Comparison of ENCODE assay signal across 8 cellular contexts in the genomic region with DNA sequence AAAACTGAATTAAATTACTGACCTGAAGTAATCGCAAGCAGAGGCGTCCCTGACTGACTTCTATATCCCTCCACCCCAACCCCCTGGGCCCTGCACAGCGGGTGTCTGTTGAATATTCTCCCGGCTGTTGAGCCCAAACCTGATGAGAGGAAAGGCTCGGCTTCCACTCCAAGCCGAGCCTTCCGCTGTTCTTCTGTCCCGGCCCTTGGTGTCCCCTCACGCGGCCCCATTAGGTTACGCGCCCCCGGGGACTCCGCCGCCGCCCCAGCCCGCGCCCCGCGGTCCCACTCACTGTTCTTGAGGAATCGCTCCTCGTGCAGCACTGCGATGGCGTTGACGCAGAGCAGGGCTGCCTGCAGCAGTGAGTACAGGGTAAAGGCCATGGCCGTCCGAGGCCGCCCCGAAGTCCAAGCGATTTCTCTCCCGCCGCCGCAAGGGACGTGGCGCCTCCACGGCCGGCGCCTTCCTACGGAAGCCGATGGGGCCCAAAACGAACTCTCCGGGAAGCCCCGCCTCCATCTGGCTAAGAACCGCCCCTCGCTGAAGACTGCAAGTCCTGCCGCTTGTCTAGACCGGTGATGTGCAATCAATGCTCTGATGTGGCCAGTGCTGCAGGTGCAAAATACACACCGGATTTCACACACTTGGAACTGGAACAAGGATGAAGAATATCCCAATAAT. TPM values are rescaled to one million over a fixed set of nuclear protein-coding genes. Genes with fewer than 3 reads are reported as not detected.
DNase-seq lines count a peak whose midpoint lies in the region; ATAC-seq, FAIRE-seq and TF ChIP-seq lines count a peak whose summit lies in the region.

Gene IER3IP1, minus strand, starts transcription at position 470 of the 681 bp plus-strand sequence. Its CDS starts 87 bp downstream, at position 383.

- H4K20me1 ChIP-seq in OCI-LY7 (ENCODE audit: insufficient read depth, low read length) = no peaks in the 10 kb centered on the region

- CTCF ChIA-PET in OCI-LY7 (lab: Charles Lee; ENCODE audit: unreplicated experiment) = no interaction called here

- H3K4me1 ChIP-seq in OCI-LY7 (ENCODE audit: insufficient read depth, low read length, poor library complexity, severe bottlenecking) = peaks cover 15% of the 10 kb centered on the region
- peaks cover 19% of the 10 kb centered on the region for H3K4me1 ChIP-seq in muscle layer of colon (ENCODE audit: insufficient read depth, low read length)

- POLR2A ChIA-PET in OCI-LY7 (lab: Charles Lee) = no interaction called here

- H3K9me3 ChIP-seq in OCI-LY7 (ENCODE audit: low read length) = no peaks in the 10 kb centered on the region
- no peaks in the 10 kb centered on the region for H3K9me3 ChIP-seq in muscle layer of colon (ENCODE audit: low read length)

- DNase-seq in D721Med (ENCODE audit: insufficient read length, low spot score) (peak; percentile 93), HuH-7 (ENCODE audit: low spot score) (peak; percentile 58), OCI-LY7 (ENCODE audit: low spot score) (peak; percentile 81), activated T-cell treated with anti-CD3 and anti-CD28 coated beads for 24 hours (ENCODE audit: low read depth) (peak; percentile 86), epithelial cell of proximal tubule (ENCODE audit: low read depth) (no peak)
- peak; percentile 68 to 74 for DNase-seq in stimulated activated CD8-positive, alpha-beta memory T cell treated with anti-CD3 and anti-CD28 coated beads, Interleukin-7, amount 100 ng/mL, for 1 hour (ENCODE audit: low read depth in 2 of 2)

- ATAC-seq in GM21447 (IDR thresholded peaks at IDR 0.05; ENCODE audit: unreplicated experiment) = peak; percentile 88

- H3K4me2 ChIP-seq in OCI-LY7 (ENCODE audit: low read length) = peak within 1 kb of the TSS; percentile 83

- no peaks in the 10 kb centered on the region; the same call in 1 of the 2 replicates for H3K36me3 ChIP-seq in OCI-LY7 (ENCODE audit: insufficient read depth, low read length)
- H3K36me3 ChIP-seq in muscle layer of colon (ENCODE audit: insufficient read depth, low read length) = no peaks in the 10 kb centered on the region

- no peaks in the 10 kb centered on the region for H3K27me3 ChIP-seq in muscle layer of colon (ENCODE audit: control insufficient read depth in 1 of 2, insufficient read depth in 2 of 2, low read length in 2 of 2)

- peaks cover 7% of the 10 kb centered on the region; the same call in 1 of the 2 replicates for H3K79me2 ChIP-seq in OCI-LY7 (ENCODE audit: insufficient read depth, low read depth, low read length)

- H2AFZ ChIP-seq in OCI-LY7 (ENCODE audit: low read length) = peak within 1 kb of the TSS; percentile 60; the same call in 1 of the 2 replicates

- H3K27ac ChIP-seq in OCI-LY7 (ENCODE audit: low read depth, low read length, poor library complexity, severe bottlenecking) = peak within 1 kb of the TSS; percentile 25
- H3K27ac ChIP-seq in muscle layer of colon (ENCODE audit: low read depth, low read length) = peak within 1 kb of the TSS; percentile 90

- H3K9me2 ChIP-seq in OCI-LY7 (ENCODE audit: insufficient read depth, low read length) = no peaks in the 10 kb centered on the region

- peak within 1 kb of the TSS; percentile 62 for H3K9ac ChIP-seq in muscle layer of colon (ENCODE audit: low read length)

- peak within 1 kb of the TSS; percentile 92 for H3K4me3 ChIP-seq in OCI-LY7 (ENCODE audit: low read depth, low read length, poor library complexity, severe bottlenecking)
- peak within 1 kb of the TSS; percentile 98 for H3K4me3 ChIP-seq in epithelial cell of proximal tubule (ENCODE audit: low read depth, low read length)
- peak within 1 kb of the TSS; percentile 92 to 99 for H3K4me3 ChIP-seq in muscle layer of colon (ENCODE audit: low read depth in 1 of 2, low read length in 2 of 2)

- BruUV-seq in OCI-LY7 (replicated peaks; lab: Mats Ljungman, UMichigan) = no TSS peak

- intact Hi-C loops in OCI-LY7 (cut with micrococcal nuclease; ENCODE audit: unreplicated experiment) = no loop called here

- no peak for TF ChIP-seq CTCF in D721Med (IDR thresholded peaks at IDR 0.05; ENCODE audit: insufficient read depth, missing control alignments)
- 0 out of 2 replicates have a peak, but pooled peaks have one; percentile 20 for TF ChIP-seq CTCF in OCI-LY7 (conservative IDR thresholded peaks at IDR 0.05; ENCODE audit: low read length)
- TF ChIP-seq CTCF in epithelial cell of proximal tubule (conservative IDR thresholded peaks at IDR 0.05; ENCODE audit: low read depth, low read length) = no peak

- FAIRE-seq in D721Med (lab: Jason Lieb, UNC) = no peak

RNA-seq across cellular contexts. Expression of gene IER3IP1, which starts in this region (rescaled TPM):
- total RNA-seq in OCI-LY7 (2014; rRNA removed; shearing (Covaris generic)) = 11.6 and 18.2 TPM in 2 replicates
- total RNA-seq in OCI-LY7 (2022) (5.5 and 6.7 TPM in 2 replicates), epithelial cell of proximal tubule (20.3 and 27.5 TPM in 2 replicates)
